In genomic region chr6:128098000-128098581, GRCh38 we compare ENCODE assay signal across 13 cellular contexts.
DNase-seq lines count a peak whose midpoint lies in the region; ATAC-seq, FAIRE-seq and TF ChIP-seq lines count a peak whose summit lies in the region.
"Had no signal": no experiment of that assay in that cellular context is flagged by ENCODE, and none has a peak within 500 bp of the region (broad histone marks: within the 10 kb centered on the region; RNA-seq: fewer than 3 reads in every experiment).

No MANE protein-coding gene starts in this region.

- peaks cover 0 to 4% of the 10 kb centered on the region in 2 donors for H3K9me3 Mint-ChIP-seq in activated naive CD4-positive, alpha-beta T cell treated with anti-CD3 and anti-CD28 coated beads, Interleukin-2, amount 50 U/mL, for 72 hours
- no peaks in the 10 kb centered on the region for H3K9me3 Mint-ChIP-seq in activated naive CD4-positive, alpha-beta T cell treated with anti-CD3 and anti-CD28 coated beads, Interleukin-2, amount 10 ng/mL, durations not matched to agents 7 days and 5 days
- no peaks in the 10 kb centered on the region for H3K9me3 Mint-ChIP-seq in astrocyte (ENCODE audit: unreplicated experiment)

- no peak overlapping the region for H2BK15ac ChIP-seq in mesendoderm (replicated peaks; ENCODE audit: low read depth)

- FAIRE-seq in astrocyte (lab: Jason Lieb, UNC) (no peak), urothelium cell line (lab: Jason Lieb, UNC) (peak; percentile 5)
- FAIRE-seq: G401.6 had no signal

- H3K27me3 Mint-ChIP-seq in activated naive CD4-positive, alpha-beta T cell treated with anti-CD3 and anti-CD28 coated beads, Interleukin-2, amount 10 ng/mL, durations not matched to agents 7 days and 5 days: no peaks in the 10 kb centered on the region
- H3K27me3 Mint-ChIP-seq in astrocyte (ENCODE audit: low read depth, unreplicated experiment): no peaks in the 10 kb centered on the region

- H3K4me2 ChIP-seq in astrocyte (ENCODE audit: low read length) (no peak overlapping the region), mesendoderm (ENCODE audit: low read length) (no peak overlapping the region)

- H2BK120ac ChIP-seq in mesendoderm (ENCODE audit: low read depth, low read length): no peak overlapping the region

- no peak overlapping the region for H3K18ac ChIP-seq in mesendoderm (ENCODE audit: low read length)

- no peak overlapping the region for H4K8ac ChIP-seq in mesendoderm (ENCODE audit: low read depth, low read length)

- TF ChIP-seq CTCF in astrocyte (IDR thresholded peaks at IDR 0.05; ENCODE audit: insufficient read depth, low read depth, low read length): no peak

- H4K20me1 ChIP-seq in astrocyte (ENCODE audit: insufficient read depth, low read length): peaks cover 9% of the 10 kb centered on the region

- H4K5ac ChIP-seq in mesendoderm (ENCODE audit: low read length): no peak overlapping the region

- ATAC-seq in activated naive CD4-positive, alpha-beta T cell treated with anti-CD3 and anti-CD28 coated beads, Interleukin-2, amount 50 U/mL, for 72 hours: peak; percentile 56 to 87
- peak; percentile 54 for ATAC-seq in HG03442 (IDR thresholded peaks at IDR 0.05; ENCODE audit: unreplicated experiment)

- no peaks in the 10 kb centered on the region for H3K79me1 ChIP-seq in mesendoderm (ENCODE audit: low read length)

- H2AFZ ChIP-seq in astrocyte (ENCODE audit: low read depth, low read length): no peak overlapping the region

- no peak overlapping the region for H3K4me3 ChIP-seq in astrocyte (ENCODE audit: insufficient read depth, low read depth, low read length)
- H3K4me3 ChIP-seq in mesendoderm (ENCODE audit: low read length): no peak overlapping the region
- H3K4me3 ChIP-seq: HAP-1 had no signal

- peak in 1 of 2 donors; percentile 19 for DNase-seq in activated naive CD4-positive, alpha-beta T cell treated with anti-CD3 and anti-CD28 coated beads, Interleukin-2, amount 50 U/mL, for 72 hours (ENCODE audit: low spot score in 2 of 2)
- DNase-seq in activated naive CD4-positive, alpha-beta T cell treated with anti-CD3 and anti-CD28 coated beads, Interleukin-2, amount 10 ng/mL, durations not matched to agents 7 days and 5 days: no peak
- peak; percentile 52 for DNase-seq in astrocyte (ENCODE audit: low read depth)
- DNase-seq in urothelium cell line (ENCODE audit: low spot score): no peak
- DNase-seq in NCI-H748 (lab: John Stamatoyannopoulos, UW; ENCODE audit: unreplicated experiment): no peak
- no peak for DNase-seq in mesendoderm
- no peak for DNase-seq in dermis blood vessel endothelial cell
- DNase-seq: AML-193, midbrain, MV-4-11 had no signal

- H3K4ac ChIP-seq in mesendoderm (ENCODE audit: low read depth, low read length): no peak overlapping the region

- no peak overlapping the region for H2BK5ac ChIP-seq in mesendoderm (ENCODE audit: low read length)

- no CpG with 5 or more reads among the region's 2 CpGs for WGBS in mesendoderm (ENCODE audit: extremely low coverage, insufficient coverage, low lambda C conversion rate)

- no peak overlapping the region for H3K4me3 Mint-ChIP-seq in activated naive CD4-positive, alpha-beta T cell treated with anti-CD3 and anti-CD28 coated beads, Interleukin-2, amount 10 ng/mL, durations not matched to agents 7 days and 5 days
- no peak overlapping the region for H3K4me3 Mint-ChIP-seq in astrocyte (ENCODE audit: unreplicated experiment)

- H3K27ac Mint-ChIP-seq in activated naive CD4-positive, alpha-beta T cell treated with anti-CD3 and anti-CD28 coated beads, Interleukin-2, amount 50 U/mL, for 72 hours: no peak overlapping the region
- H3K27ac Mint-ChIP-seq in activated naive CD4-positive, alpha-beta T cell treated with anti-CD3 and anti-CD28 coated beads, Interleukin-2, amount 10 ng/mL, durations not matched to agents 7 days and 5 days: no peak overlapping the region
- H3K27ac Mint-ChIP-seq in astrocyte (ENCODE audit: unreplicated experiment): no peak overlapping the region

- H3K79me2 ChIP-seq in astrocyte (ENCODE audit: insufficient read depth, low read length): no peaks in the 10 kb centered on the region
- H3K79me2 ChIP-seq in mesendoderm (ENCODE audit: control insufficient read depth, insufficient read depth, low read length): no peaks in the 10 kb centered on the region

- H3K4me1 ChIP-seq in astrocyte (ENCODE audit: insufficient read depth, low read length) (no peaks in the 10 kb centered on the region), mesendoderm (ENCODE audit: control insufficient read depth, low read depth, low read length) (no peaks in the 10 kb centered on the region)
- H3K4me1 ChIP-seq: HAP-1 had no signal

- H3K27me3 ChIP-seq in astrocyte (ENCODE audit: insufficient read depth, low read length): no peaks in the 10 kb centered on the region
- H3K27me3 ChIP-seq in mesendoderm (ENCODE audit: insufficient read depth, low read length, poor library complexity): no peaks in the 10 kb centered on the region

- no peak overlapping the region for H2AK5ac ChIP-seq in mesendoderm (ENCODE audit: low read length)

- no peak overlapping the region for H3K23ac ChIP-seq in mesendoderm (ENCODE audit: low read length)

- CTCF ChIA-PET in activated naive CD4-positive, alpha-beta T cell treated with anti-CD3 and anti-CD28 coated beads, Interleukin-2, amount 10 ng/mL, durations not matched to agents 7 days and 5 days (lab: Charles Lee): no interaction called here

- no peaks in the 10 kb centered on the region for H3K9me3 ChIP-seq in astrocyte (ENCODE audit: insufficient read depth, low read depth, low read length)
- H3K9me3 ChIP-seq: HAP-1 had no signal

- H3K36me3 Mint-ChIP-seq in activated naive CD4-positive, alpha-beta T cell treated with anti-CD3 and anti-CD28 coated beads, Interleukin-2, amount 50 U/mL, for 72 hours: no peaks in the 10 kb centered on the region
- no peaks in the 10 kb centered on the region for H3K36me3 Mint-ChIP-seq in activated naive CD4-positive, alpha-beta T cell treated with anti-CD3 and anti-CD28 coated beads, Interleukin-2, amount 10 ng/mL, durations not matched to agents 7 days and 5 days
- H3K36me3 Mint-ChIP-seq in astrocyte (ENCODE audit: low read depth, unreplicated experiment): no peaks in the 10 kb centered on the region

- H3K9ac ChIP-seq in astrocyte (ENCODE audit: low read length): no peak overlapping the region
- H3K9ac ChIP-seq in mesendoderm (ENCODE audit: low read length): no peak overlapping the region

- no peak overlapping the region for H3K56ac ChIP-seq in mesendoderm (ENCODE audit: low read length)

- H3K27ac ChIP-seq in astrocyte (ENCODE audit: low read depth, low read length): no peak overlapping the region
- H3K27ac ChIP-seq in mesendoderm (ENCODE audit: low read depth, low read length): no peak overlapping the region

- peaks cover 18% of the 10 kb centered on the region for H3K4me1 Mint-ChIP-seq in activated naive CD4-positive, alpha-beta T cell treated with anti-CD3 and anti-CD28 coated beads, Interleukin-2, amount 10 ng/mL, durations not matched to agents 7 days and 5 days
- H3K4me1 Mint-ChIP-seq in astrocyte (ENCODE audit: low read depth, unreplicated experiment): peaks cover 10% of the 10 kb centered on the region

- H3K36me3 ChIP-seq in astrocyte (ENCODE audit: insufficient read depth, low read length) (no peaks in the 10 kb centered on the region), mesendoderm (ENCODE audit: control insufficient read depth, insufficient read depth, low read length) (no peaks in the 10 kb centered on the region)
- H3K36me3 ChIP-seq: HAP-1 had no signal
